8 cellular contexts compared by ENCODE assay signal in genomic region chr6:164106345-164106769, GRCh38.
DNase-seq lines count a peak whose midpoint lies in the region; ATAC-seq and TF ChIP-seq lines count a peak whose summit lies in the region.

No MANE protein-coding gene starts in this region.

- no peaks in the 10 kb centered on the region for H3K9me3 ChIP-seq in OCI-LY1 (ENCODE audit: low read length)

- H3K4me1 ChIP-seq in OCI-LY1 (ENCODE audit: insufficient read depth, low read length, severe bottlenecking): no peaks in the 10 kb centered on the region

- DNase-seq in NCI-H146 (lab: John Stamatoyannopoulos, UW) (peak; percentile 19), NCI-H146 treated with DMSO at 0.1 percent for 48 hours (lab: John Stamatoyannopoulos, UW; ENCODE audit: unreplicated experiment) (no peak), Right ventricle myocardium inferior (ENCODE audit: missing footprints) (peak; percentile 80), NCI-H1105 (lab: John Stamatoyannopoulos, UW) (no peak)

- H3F3A ChIP-seq in OCI-LY1 (ENCODE audit: insufficient read depth, low read length): no peaks in the 10 kb centered on the region

- H3K27me3 ChIP-seq in OCI-LY1 (ENCODE audit: insufficient read depth, low read length): peaks cover 4% of the 10 kb centered on the region

- ATAC-seq in Right ventricle myocardium inferior (peak; percentile 41), GM18511 (IDR thresholded peaks at IDR 0.05; ENCODE audit: unreplicated experiment) (no peak), HG03571 (IDR thresholded peaks at IDR 0.05; ENCODE audit: unreplicated experiment) (no peak)
- ATAC-seq in stimulated activated memory B cell treated with anti-CD40 and anti-IgM and Interleukin-4, amounts not matched to agents 10 μg/mL and 1 μg/mL and 100 μg/mL, for 72 hours: peak; percentile 53

- H3K4me1 Mint-ChIP-seq in stimulated activated memory B cell treated with anti-CD40 and anti-IgM and Interleukin-4, amounts not matched to agents 10 μg/mL and 1 μg/mL and 100 μg/mL, for 72 hours: no peaks in the 10 kb centered on the region

- no peaks in the 10 kb centered on the region for H3K36me3 Mint-ChIP-seq in stimulated activated memory B cell treated with anti-CD40 and anti-IgM and Interleukin-4, amounts not matched to agents 10 μg/mL and 1 μg/mL and 100 μg/mL, for 72 hours

- H3K36me3 ChIP-seq in OCI-LY1 (ENCODE audit: insufficient read depth, low read length): no peaks in the 10 kb centered on the region

- H3K4me2 ChIP-seq in OCI-LY1 (ENCODE audit: low read length): no peak overlapping the region

- no peak overlapping the region for H2AFZ ChIP-seq in OCI-LY1 (ENCODE audit: low read length)

- H3K4me3 ChIP-seq in OCI-LY1 (ENCODE audit: low read depth, low read length, poor library complexity, severe bottlenecking): no peak overlapping the region

- H3K4me3 Mint-ChIP-seq in stimulated activated memory B cell treated with anti-CD40 and anti-IgM and Interleukin-4, amounts not matched to agents 10 μg/mL and 1 μg/mL and 100 μg/mL, for 72 hours: no peak overlapping the region

- peak; percentile 55 for TF ChIP-seq CTCF in OCI-LY1 (IDR thresholded peaks at IDR 0.05; ENCODE audit: low read length)

- peaks cover 23% of the 10 kb centered on the region for H3K27me3 Mint-ChIP-seq in stimulated activated memory B cell treated with anti-CD40 and anti-IgM and Interleukin-4, amounts not matched to agents 10 μg/mL and 1 μg/mL and 100 μg/mL, for 72 hours

- H4K20me1 ChIP-seq in OCI-LY1 (ENCODE audit: insufficient read depth, low read length): no peaks in the 10 kb centered on the region

- no peaks in the 10 kb centered on the region for H3K9me2 ChIP-seq in OCI-LY1 (ENCODE audit: low read depth, low read length)

- peaks cover 3% of the 10 kb centered on the region for H3K9me3 Mint-ChIP-seq in stimulated activated memory B cell treated with anti-CD40 and anti-IgM and Interleukin-4, amounts not matched to agents 10 μg/mL and 1 μg/mL and 100 μg/mL, for 72 hours

- H3K27ac Mint-ChIP-seq in stimulated activated memory B cell treated with anti-CD40 and anti-IgM and Interleukin-4, amounts not matched to agents 10 μg/mL and 1 μg/mL and 100 μg/mL, for 72 hours: no peak overlapping the region

- no peaks in the 10 kb centered on the region for H3K79me2 ChIP-seq in OCI-LY1 (ENCODE audit: insufficient read depth, low read length)

- intact Hi-C loops in Right ventricle myocardium inferior (cut with DNase I): loop anchor here (2.0 to 10.0 kb wide), 8 partner anchors 61 to 1252 kb away; no protein-coding TSS in a partner anchor

- H3K9ac ChIP-seq in OCI-LY1 (ENCODE audit: low read length): no peak overlapping the region

- no peak overlapping the region for H3K27ac ChIP-seq in OCI-LY1 (ENCODE audit: low read depth, low read length, poor library complexity, severe bottlenecking)

Comparison
In these comparisons a context has a peak if more than half of its experiments do, and no peak if none do; other contexts are left out.
1. DNase-seq: peak in NCI-H146 (single experiment) and Right ventricle myocardium inferior (single experiment); none in NCI-H146 treated with DMSO at 0.1 percent for 48 hours (single experiment) and NCI-H1105 (single experiment).
2. ATAC-seq: peak in Right ventricle myocardium inferior (single experiment) and stimulated activated memory B cell treated with anti-CD40 and anti-IgM and Interleukin-4, amounts not matched to agents 10 μg/mL and 1 μg/mL and 100 μg/mL, for 72 hours (single experiment); none in GM18511 (single experiment) and HG03571 (single experiment).